19 cellular contexts compared by ENCODE assay signal in genomic region chr20:10731190-10731955, GRCh38. TPM values are rescaled to one million over a fixed set of nuclear protein-coding genes. Genes with fewer than 3 reads are reported as not detected.
DNase-seq lines count a peak whose midpoint lies in the region; FAIRE-seq and TF ChIP-seq lines count a peak whose summit lies in the region.
"Had no signal": no experiment of that assay in that cellular context is flagged by ENCODE, and none has a peak within 500 bp of the region (broad histone marks: within the 10 kb centered on the region; RNA-seq: fewer than 3 reads in every experiment).

No MANE protein-coding gene starts in this region.

- no peaks in the 10 kb centered on the region for H3K79me1 ChIP-seq in H9 (ENCODE audit: insufficient read depth, low read depth, low read length, poor library complexity, severe bottlenecking)

- H3K4me2 ChIP-seq in keratinocyte (ENCODE audit: control insufficient read depth, extremely low read depth, insufficient read depth, low read depth, low read length): peak overlapping the region; percentile 49
- H3K4me2 ChIP-seq in H9 (ENCODE audit: insufficient read depth, insufficient read length, low read length): no peak overlapping the region
- H3K4me2 ChIP-seq: BLaER1 had no signal

- peaks cover 2 to 4% of the 10 kb centered on the region in 2 experiments; a peak in 1 of 5 replicates for H3K9me3 Mint-ChIP-seq in H9

- no peak overlapping the region for H4K5ac ChIP-seq in H9 (ENCODE audit: insufficient read length, low read depth, low read length)

- no peak overlapping the region for H3K18ac ChIP-seq in H9 (ENCODE audit: insufficient read length, low read depth, low read length)

- TF ChIP-seq CTCF in keratinocyte (optimal IDR thresholded peaks at IDR 0.05 in 1 of 3, IDR thresholded peaks at IDR 0.05 in 1 of 3, conservative IDR thresholded peaks at IDR 0.05 in 1 of 3; ENCODE audit: extremely low read depth in 1 of 3, insufficient read depth in 2 of 3, low read length in 3 of 3): no peak
- no peak for TF ChIP-seq CTCF in H9 (conservative IDR thresholded peaks at IDR 0.05)
- TF ChIP-seq CTCF in ovary (IDR thresholded peaks at IDR 0.05): no peak

- H2BK120ac ChIP-seq in H9 (ENCODE audit: low read depth, low read length, poor library complexity, severe bottlenecking): no peak overlapping the region

- no peaks in the 10 kb centered on the region for H3K23me2 ChIP-seq in H9 (ENCODE audit: insufficient read length, low read depth, low read length, poor library complexity, severe bottlenecking)

- peaks cover 25% of the 10 kb centered on the region for H3K4me1 ChIP-seq in keratinocyte (ENCODE audit: control insufficient read depth, extremely low read depth, insufficient read depth, low read length)
- H3K4me1 ChIP-seq in H9 (ENCODE audit: insufficient read depth, low read length): peaks cover 3% of the 10 kb centered on the region; the same call in 1 of the 2 replicates
- no peaks in the 10 kb centered on the region for H3K4me1 ChIP-seq in ovary (ENCODE audit: insufficient read depth)
- H3K4me1 ChIP-seq: BLaER1 had no signal

- peak; percentile 40 for DNase-seq in Caki2 (ENCODE audit: low read depth)
- DNase-seq in M059J (ENCODE audit: low read depth): peak; percentile 81
- DNase-seq in astrocyte of the hippocampus (ENCODE audit: low read depth, low spot score): peak; percentile 67
- DNase-seq in keratinocyte (ENCODE audit: low read depth, low spot score): peak; percentile 66
- DNase-seq in DMS153 (lab: John Stamatoyannopoulos, UW): no peak
- DNase-seq in H9: no peak
- no peak for DNase-seq in mesenteric fat pad (ENCODE audit: low spot score)
- no peak for DNase-seq in ovary
- DNase-seq: activated CD4-positive, alpha-beta T cell treated with anti-CD3 and anti-CD28 coated beads, Interleukin-2, amount 10 ng/mL, durations not matched to agents 24 days and 14 days; activated T-cell treated with anti-CD3 and anti-CD28 coated beads, Interleukin-2, amount 50 U/mL, for 72 hours; effector CD4-positive, alpha-beta T cell; GOT3; heart right ventricle; naive B cell; stimulated activated CD4-positive, alpha-beta T cell treated with anti-CD3 and anti-CD28 coated beads, Interleukin-1b, Interleukin-23, amount 100 ng/mL, for 48 hours; stimulated activated CD8-positive, alpha-beta memory T cell treated with anti-CD3 and anti-CD28 coated beads, Interleukin-4, amount 100 ng/mL, for 48 hours; T-helper 17 cell; trophoblast cell had no signal

- dilution Hi-C loops in keratinocyte (cut with MboI; ENCODE audit: extremely low pct_ligation_motif_present, low sequenced_read_pairs): no loop called here

- no peak overlapping the region for H3K9ac ChIP-seq in keratinocyte (ENCODE audit: control insufficient read depth, extremely low read depth, insufficient read depth, low read length)
- no peak overlapping the region for H3K9ac ChIP-seq in H9 (ENCODE audit: extremely low read depth, insufficient read length, low read length)
- H3K9ac ChIP-seq: BLaER1 had no signal

- peak overlapping the region; percentile 2 for H2AFZ ChIP-seq in keratinocyte (ENCODE audit: control insufficient read depth, low read length)
- H2AFZ ChIP-seq in H9 (ENCODE audit: low read length): no peak overlapping the region

- H3K14ac ChIP-seq in H9 (ENCODE audit: insufficient read depth, low read length): no peak overlapping the region

- H3K23ac ChIP-seq in H9 (ENCODE audit: insufficient read length, low read depth, low read length): no peak overlapping the region

- H3K27ac ChIP-seq in keratinocyte (ENCODE audit: control insufficient read depth, insufficient read depth, low read length) (peak overlapping the region; percentile 44), H9 (ENCODE audit: insufficient read length, low read depth, low read length) (no peak overlapping the region), ovary (no peak overlapping the region)
- H3K27ac ChIP-seq: BLaER1 had no signal

- no peaks in the 10 kb centered on the region; a peak in 1 of 7 replicates for H3K36me3 Mint-ChIP-seq in H9 (ENCODE audit: insufficient read depth in 1 of 3, low read depth in 3 of 3)
- H3K36me3 Mint-ChIP-seq: naive B cell had no signal

- peaks cover 7 to 12% of the 10 kb centered on the region in 2 experiments; a peak in 2 of 4 replicates for H3K4me1 Mint-ChIP-seq in H9
- H3K4me1 Mint-ChIP-seq: activated CD4-positive, alpha-beta T cell treated with anti-CD3 and anti-CD28 coated beads, Interleukin-2, amount 10 ng/mL, durations not matched to agents 24 days and 14 days; naive B cell; T-helper 17 cell had no signal

- H3K27me3 Mint-ChIP-seq in H9 (ENCODE audit: low read depth): no peaks in the 10 kb centered on the region
- H3K27me3 Mint-ChIP-seq: activated CD4-positive, alpha-beta T cell treated with anti-CD3 and anti-CD28 coated beads, Interleukin-2, amount 10 ng/mL, durations not matched to agents 24 days and 14 days had no signal

- no peaks in the 10 kb centered on the region for H4K20me1 ChIP-seq in keratinocyte (ENCODE audit: control insufficient read depth, extremely low read depth, insufficient read depth, low read length)
- no peaks in the 10 kb centered on the region for H4K20me1 ChIP-seq in H9 (ENCODE audit: control insufficient read depth, insufficient read depth, insufficient read length)
- H4K20me1 ChIP-seq: BLaER1 had no signal

- no peak overlapping the region for H2BK15ac ChIP-seq in H9 (ENCODE audit: low read depth, low read length)

- no peak overlapping the region for H2AK5ac ChIP-seq in H9 (ENCODE audit: insufficient read length, low read length)

- no peak overlapping the region for H2BK20ac ChIP-seq in H9 (ENCODE audit: low read depth, low read length, poor library complexity, severe bottlenecking)

- no peaks in the 10 kb centered on the region for H3K27me3 ChIP-seq in keratinocyte (ENCODE audit: control insufficient read depth, extremely low read depth, insufficient read depth, low read length)
- no peaks in the 10 kb centered on the region for H3K27me3 ChIP-seq in H9 (ENCODE audit: insufficient read depth, low read length)
- no peaks in the 10 kb centered on the region for H3K27me3 ChIP-seq in ovary
- H3K27me3 ChIP-seq: BLaER1, heart right ventricle had no signal

- in situ Hi-C loops in Caki2 (cut with HindIII; ENCODE audit: low pct_unique_long_range_greater_than_20kb, low sequenced_read_pairs): no loop called here

- H4K91ac ChIP-seq in H9 (ENCODE audit: insufficient read length, low read depth, low read length): no peak overlapping the region

- no CpG with 5 or more reads among the region's 6 CpGs for WGBS in H9 (ENCODE audit: extremely low coverage, insufficient read length, low lambda C conversion rate)
- WGBS in ovary, 3 donors: 43 to 59% (median 49%) methylated on average over 6 of the region's 6 CpGs

- intact Hi-C loops in ovary (cut with DNase I): no loop called here

- H3K79me2 ChIP-seq in keratinocyte (ENCODE audit: control insufficient read depth, insufficient read depth, low read length) (no peaks in the 10 kb centered on the region), H9 (ENCODE audit: insufficient read depth, low read length) (no peaks in the 10 kb centered on the region)

- H3K9me1 ChIP-seq in keratinocyte (ENCODE audit: control insufficient read depth, extremely low read depth, insufficient read depth, low read length): no peaks in the 10 kb centered on the region

- H2BK5ac ChIP-seq in H9 (ENCODE audit: insufficient read length, low read length): no peak overlapping the region

- H3K4me3 ChIP-seq in keratinocyte (ENCODE audit: control insufficient read depth in 2 of 3, extremely low read depth in 1 of 3, insufficient read depth in 2 of 3, low read depth in 1 of 3, low read length in 3 of 3) (peak overlapping the region in 1 of 3 experiments; percentile 2), ovary (no peak overlapping the region)
- H3K4me3 ChIP-seq: BLaER1, heart right ventricle had no signal

- H4K8ac ChIP-seq in H9 (replicated peaks; ENCODE audit: insufficient read length, low read depth, low read length): no peak overlapping the region

- H2BK12ac ChIP-seq in H9 (ENCODE audit: insufficient read length, low read depth, low read length): no peak overlapping the region

- H3K4ac ChIP-seq in H9 (ENCODE audit: low read depth, low read length): no peak overlapping the region

- TF ChIP-seq POLR2A in ovary (IDR thresholded peaks at IDR 0.05): no peak

- H3K36me3 ChIP-seq in keratinocyte (ENCODE audit: control insufficient read depth in 2 of 2, extremely low read depth in 1 of 2, insufficient read depth in 2 of 2, low read length in 2 of 2) (no peaks in the 10 kb centered on the region), ovary (no peaks in the 10 kb centered on the region)
- H3K36me3 ChIP-seq: BLaER1, heart right ventricle had no signal

- H3K27ac Mint-ChIP-seq in H9: no peak overlapping the region
- H3K27ac Mint-ChIP-seq: activated CD4-positive, alpha-beta T cell treated with anti-CD3 and anti-CD28 coated beads, Interleukin-2, amount 10 ng/mL, durations not matched to agents 24 days and 14 days; activated T-cell treated with anti-CD3 and anti-CD28 coated beads, Interleukin-2, amount 50 U/mL, for 72 hours; T-helper 17 cell had no signal

- FAIRE-seq in keratinocyte (lab: Jason Lieb, UNC): peak; percentile 73

- TF ChIP-seq EP300 in ovary (IDR thresholded peaks at IDR 0.05): no peak

- no peak overlapping the region for H3K4me3 Mint-ChIP-seq in H9
- H3K4me3 Mint-ChIP-seq: activated CD4-positive, alpha-beta T cell treated with anti-CD3 and anti-CD28 coated beads, Interleukin-2, amount 10 ng/mL, durations not matched to agents 24 days and 14 days; activated T-cell treated with anti-CD3 and anti-CD28 coated beads, Interleukin-2, amount 50 U/mL, for 72 hours; naive B cell; T-helper 17 cell had no signal

- no peak overlapping the region for H3T11ph ChIP-seq in H9 (ENCODE audit: low read length)

- H3K56ac ChIP-seq in H9 (ENCODE audit: insufficient read length, low read depth, low read length): no peak overlapping the region

- H3K9me3 ChIP-seq in keratinocyte (ENCODE audit: control insufficient read depth, low read depth, low read length): peaks cover 3% of the 10 kb centered on the region
- H3K9me3 ChIP-seq in H9 (ENCODE audit: control insufficient read depth, low read depth, low read length): no peaks in the 10 kb centered on the region
- no peaks in the 10 kb centered on the region for H3K9me3 ChIP-seq in ovary
- H3K9me3 ChIP-seq: BLaER1 had no signal

RNA-seq across cellular contexts. Expression of gene JAG1, which starts 57.6 kb away (rescaled TPM):
- 142 and 148 TPM in 2 replicates for total RNA-seq in Caki2 (2014; rRNA removed; shearing (Covaris generic); ENCODE audit: low replicate concordance)
- total RNA-seq in M059J (2014; rRNA removed; shearing (Covaris generic)): 10.9 and 14.8 TPM in 2 replicates
- polyA plus RNA-seq in keratinocyte: 82.1 to 117 TPM (median 84.2 TPM) in 3 replicates
- 69.6 TPM for polyA plus RNA-seq in keratinocyte (2011; ENCODE audit: low read depth)
- polyA plus RNA-seq in keratinocyte (2011; cell fraction: cytosol; rRNA removed): 27.6 and 29.1 TPM in 2 replicates
- polyA plus RNA-seq in keratinocyte (2011; cell fraction: nucleus; rRNA removed): 356 and 357 TPM in 2 replicates
- polyA plus RNA-seq in keratinocyte (2012; ENCODE audit: low replicate concordance): 37.1 and 115 TPM in 2 replicates
- polyA minus RNA-seq in keratinocyte: 306 to 390 TPM (median 389 TPM) in 3 replicates
- polyA minus RNA-seq in keratinocyte (2011; cell fraction: cytosol; rRNA and poly(A)+ RNA removed): 89.8 TPM
- 497 and 766 TPM in 2 replicates for polyA minus RNA-seq in keratinocyte (2011; cell fraction: nucleus; rRNA and poly(A)+ RNA removed)
- 54.0 and 58.1 TPM in 2 replicates for total RNA-seq in H9 (2021)
- 96.7 TPM for total RNA-seq in mesenteric fat pad
- 10 to 100 TPM; 27.1 to 69.7 (median 41.0) TPM for total RNA-seq in ovary
- 10 to 100 TPM; 37.5 to 60.5 TPM for polyA plus RNA-seq in ovary

Comparison
In these comparisons a context has a peak if more than half of its experiments do, and no peak if none do; other contexts are left out.
1. DNase-seq: peak in Caki2 (single experiment), M059J (single experiment), astrocyte of the hippocampus (single experiment) and keratinocyte (single experiment); none in DMS153 (single experiment), H9 (single experiment), mesenteric fat pad (single experiment) and ovary (0 of 5).